13 cellular contexts compared by ENCODE assay signal in the genomic region with DNA sequence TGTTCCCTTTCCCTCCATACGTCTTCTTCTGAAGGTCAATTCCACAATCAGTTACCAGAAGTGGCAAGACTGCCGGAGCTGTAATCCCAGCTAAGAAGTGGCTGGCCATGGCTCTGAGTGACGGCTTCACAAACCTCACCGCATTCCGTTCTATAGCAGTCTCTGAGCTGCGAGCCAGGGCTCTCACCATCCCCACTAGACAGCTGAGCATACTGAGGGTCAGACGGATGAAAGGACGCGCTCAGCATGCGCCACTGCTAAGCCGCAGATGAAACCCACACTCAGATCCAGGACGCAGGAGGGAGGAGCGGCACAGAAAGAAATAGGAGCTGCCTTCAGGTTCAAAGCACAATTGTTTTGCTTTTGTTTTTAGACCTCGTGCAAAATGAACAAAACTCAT.
DNase-seq lines count a peak whose midpoint lies in the region; ATAC-seq and TF ChIP-seq lines count a peak whose summit lies in the region.
"Had no signal": no experiment of that assay in that cellular context is flagged by ENCODE, and none has a peak within 500 bp of the region (broad histone marks: within the 10 kb centered on the region; RNA-seq: fewer than 3 reads in every experiment).

No MANE protein-coding gene starts in this region.

- H3K27me3 Mint-ChIP-seq in chondrocyte (ENCODE audit: low read depth) = peaks cover 8% of the 10 kb centered on the region

- H3K18ac ChIP-seq in mesenchymal stem cell (ENCODE audit: low read depth in 1 of 2, low read length in 2 of 2) = no peak overlapping the region

- no peak overlapping the region for H4K8ac ChIP-seq in mesenchymal stem cell (ENCODE audit: low read length)

- H3K9me3 ChIP-seq in tibial nerve (peaks cover 0 to 8% (median 0%) of the 10 kb centered on the region in 4 donors), mesenchymal stem cell (ENCODE audit: control insufficient read depth, low read length) (peaks cover 10% of the 10 kb centered on the region)

- no peak overlapping the region for H3K4me2 ChIP-seq in mesenchymal stem cell (ENCODE audit: low read length, poor library complexity, severe bottlenecking)

- no peak overlapping the region for H2BK5ac ChIP-seq in mesenchymal stem cell (ENCODE audit: low read depth, low read length, poor library complexity, severe bottlenecking)

- H2AFZ ChIP-seq in mesenchymal stem cell (ENCODE audit: low read depth, low read length) = no peak overlapping the region

- H3K27me3 ChIP-seq in tibial nerve = no peaks in the 10 kb centered on the region
- peaks cover 30 to 64% of the 10 kb centered on the region in 2 experiments for H3K27me3 ChIP-seq in mesenchymal stem cell (ENCODE audit: control insufficient read depth in 1 of 2, insufficient read depth in 1 of 2, low read length in 2 of 2)

- H3K4me3 Mint-ChIP-seq in chondrocyte (ENCODE audit: unreplicated experiment) = no peak overlapping the region
- H3K4me3 Mint-ChIP-seq: activated CD8-positive, alpha-beta T cell treated with anti-CD3 and anti-CD28 coated beads for 36 hours had no signal

- no peak overlapping the region for H2BK15ac ChIP-seq in mesenchymal stem cell (ENCODE audit: low read depth, poor library complexity, severe bottlenecking)

- H3K36me3 Mint-ChIP-seq in chondrocyte (ENCODE audit: low read depth) = peaks cover 2% of the 10 kb centered on the region

- peaks cover 12% of the 10 kb centered on the region for H3K9me3 Mint-ChIP-seq in chondrocyte (ENCODE audit: low read depth)

- no peak overlapping the region for H2BK120ac ChIP-seq in mesenchymal stem cell (ENCODE audit: low read depth, low read length)

- TF ChIP-seq EP300 in tibial nerve (IDR thresholded peaks at IDR 0.05) = no peak

- no peak overlapping the region for H2AK5ac ChIP-seq in mesenchymal stem cell (ENCODE audit: low read length, severe bottlenecking)

- DNase-seq in RPMI7951 (ENCODE audit: low read depth) = peak; percentile 84
- DNase-seq in chondrocyte (ENCODE audit: low spot score) = no peak
- DNase-seq in mesenteric fat pad (ENCODE audit: low spot score) = peak; percentile 62
- no peak for DNase-seq in tibial nerve (ENCODE audit: low spot score in 2 of 2)
- DNase-seq in mesenchymal stem cell = no peak
- DNase-seq in DMS79 (lab: John Stamatoyannopoulos, UW) = no peak
- no peak for DNase-seq in activated CD4-positive, alpha-beta T cell treated with anti-CD3 and anti-CD28 coated beads for 4 hours
- DNase-seq: activated CD8-positive, alpha-beta T cell treated with anti-CD3 and anti-CD28 coated beads for 36 hours; left cardiac atrium; NCI-H1105; NCI-H2227 treated with DMSO at 0.1 percent for 48 hours had no signal

- no peak overlapping the region for H3K9ac ChIP-seq in mesenchymal stem cell (ENCODE audit: low read length)

- peaks cover 47% of the 10 kb centered on the region for H3K4me1 Mint-ChIP-seq in chondrocyte (ENCODE audit: low read depth)

- no peak overlapping the region for H4K91ac ChIP-seq in mesenchymal stem cell (ENCODE audit: low read length)

- H2BK12ac ChIP-seq in mesenchymal stem cell (ENCODE audit: low read length in 2 of 2) = no peak overlapping the region

- H3K36me3 ChIP-seq in tibial nerve (no peaks in the 10 kb centered on the region), mesenchymal stem cell (ENCODE audit: control insufficient read depth in 1 of 2, insufficient read depth in 2 of 2, low read depth in 1 of 2, low read length in 2 of 2) (no peaks in the 10 kb centered on the region)

- H3K4me3 ChIP-seq in tibial nerve (no peak overlapping the region), mesenchymal stem cell (ENCODE audit: insufficient read depth in 1 of 2, low read depth in 1 of 2, low read length in 2 of 2) (no peak overlapping the region)

- no peak overlapping the region for H3K14ac ChIP-seq in mesenchymal stem cell (ENCODE audit: low read length in 2 of 2)

- ATAC-seq in GM18867 (IDR thresholded peaks at IDR 0.05; ENCODE audit: unreplicated experiment) = no peak
- ATAC-seq: activated CD8-positive, alpha-beta T cell treated with anti-CD3 and anti-CD28 coated beads for 36 hours had no signal

- WGBS in tibial nerve, 2 donors = 71 to 79% methylated on average over 14 of the region's 14 CpGs
- 84% methylated on average over 14 of the region's 14 CpGs for WGBS in mesenchymal stem cell

- H3K79me1 ChIP-seq in mesenchymal stem cell (replicated peaks; ENCODE audit: low read length, poor library complexity, severe bottlenecking) = no peaks in the 10 kb centered on the region

- H3K27ac ChIP-seq in tibial nerve (peak overlapping the region; percentile 49 to 88 (median 64)), mesenchymal stem cell (ENCODE audit: low read length, poor library complexity, severe bottlenecking) (no peak overlapping the region)
- H3K27ac ChIP-seq: SK-N-MC had no signal

- H3K4ac ChIP-seq in mesenchymal stem cell (ENCODE audit: low read depth in 1 of 2, low read length in 2 of 2) = no peak overlapping the region

- TF ChIP-seq CTCF in chondrocyte (IDR thresholded peaks at IDR 0.05) (no peak), tibial nerve (IDR thresholded peaks at IDR 0.05) (no peak)

- no peak for TF ChIP-seq POLR2A in tibial nerve (IDR thresholded peaks at IDR 0.05)

- H3K27ac Mint-ChIP-seq in chondrocyte (ENCODE audit: unreplicated experiment) = peak overlapping the region; percentile 66
- H3K27ac Mint-ChIP-seq: activated CD8-positive, alpha-beta T cell treated with anti-CD3 and anti-CD28 coated beads for 36 hours had no signal

- H3K23ac ChIP-seq in mesenchymal stem cell (ENCODE audit: low read length in 2 of 2) = no peak overlapping the region

- H3K4me1 ChIP-seq in tibial nerve = peaks cover 0 to 74% (median 11%) of the 10 kb centered on the region in 4 donors
- no peaks in the 10 kb centered on the region for H3K4me1 ChIP-seq in mesenchymal stem cell (ENCODE audit: control insufficient read depth, insufficient read depth, low read depth, low read length)

Comparison
In these comparisons a context has a peak if more than half of its experiments do, and no peak if none do; other contexts are left out.
1. DNase-seq: peak in RPMI7951 (single experiment) and mesenteric fat pad (single experiment); none in chondrocyte (single experiment), tibial nerve (0 of 2), mesenchymal stem cell (single experiment), DMS79 (single experiment) and activated CD4-positive, alpha-beta T cell treated with anti-CD3 and anti-CD28 coated beads for 4 hours (0 of 2).